Comparison of ENCODE assay signal across 27 cellular contexts in the genomic region with DNA sequence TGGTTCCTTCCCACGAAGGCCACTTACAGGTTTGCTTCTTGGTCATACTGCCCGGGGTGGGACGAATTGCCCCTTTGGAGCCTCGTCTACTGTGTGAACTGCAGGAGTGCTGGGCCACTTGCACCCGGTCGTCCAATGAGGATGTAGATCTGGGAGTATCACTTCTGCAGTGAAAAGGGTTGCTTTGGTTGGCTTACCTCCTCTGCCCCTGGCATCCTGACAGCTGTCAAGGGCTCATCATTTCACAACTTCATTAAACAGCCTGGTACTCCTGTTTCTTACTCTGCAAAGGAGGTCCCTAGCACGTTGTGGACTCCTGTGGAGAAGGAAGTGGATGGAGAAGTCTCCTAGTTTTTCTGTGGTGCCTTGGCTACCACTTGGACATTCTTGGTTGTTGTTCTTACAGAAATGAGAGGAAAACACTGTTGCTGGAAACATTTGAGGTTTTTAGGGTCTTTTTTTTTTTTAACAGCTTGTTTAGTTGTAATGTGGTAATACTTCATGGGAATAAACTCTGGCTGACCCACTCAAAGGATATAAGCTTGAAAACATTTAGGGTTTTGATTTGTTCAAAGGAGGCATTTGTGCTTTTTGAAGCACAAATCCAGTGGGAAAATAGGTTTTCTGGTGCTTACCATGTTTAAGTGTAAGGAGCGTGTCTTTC.
DNase-seq lines count a peak whose midpoint lies in the region; ATAC-seq and TF ChIP-seq lines count a peak whose summit lies in the region.
"Had no signal": no experiment of that assay in that cellular context is flagged by ENCODE, and none has a peak within 500 bp of the region (broad histone marks: within the 10 kb centered on the region; RNA-seq: fewer than 3 reads in every experiment).

No MANE protein-coding gene starts in this region.

- no peaks in the 10 kb centered on the region for H3K9me3 Mint-ChIP-seq in nephron
- H3K9me3 Mint-ChIP-seq: activated CD4-positive, alpha-beta memory T cell treated with anti-CD3 and anti-CD28 coated beads, Interleukin-2, amount 10 ng/mL, durations not matched to agents 7 days and 5 days; activated naive CD8-positive, alpha-beta T cell treated with anti-CD3 and anti-CD28 coated beads for 36 hours; activated T-helper 17 cell treated with anti-CD3 and anti-CD28 coated beads, Interleukin-2, amount 50 U/mL, for 72 hours; CD4-positive, alpha-beta memory T cell; GM23338; immature natural killer cell; naive B cell had no signal

- H3K4me1 ChIP-seq in transverse colon, result peaks cover 0 to 35% (median 4%) of the 10 kb centered on the region in 4 donors
- no peaks in the 10 kb centered on the region for H3K4me1 ChIP-seq in body of pancreas

- in situ Hi-C loops in brain microvascular endothelial cell (cut with HindIII; ENCODE audit: low pct_ligation_motif_present, low sequenced_read_pairs) (no loop called here), transverse colon (cut with MboI; ENCODE audit: low pct_ligation_motif_present in 1 of 4, low pct_unique_long_range_greater_than_20kb in 1 of 4, low sequenced_read_pairs in 3 of 4) (no loop called here)

- ATAC-seq in body of pancreas, result no peak
- ATAC-seq in HG03039 (IDR thresholded peaks at IDR 0.05; ENCODE audit: unreplicated experiment), result no peak
- ATAC-seq: activated CD4-positive, CD25-positive, alpha-beta regulatory T cell treated with anti-CD3 and anti-CD28 coated beads, Interleukin-2, amount 50 U/mL, for 24 hours; activated T-helper 17 cell treated with anti-CD3 and anti-CD28 coated beads, Interleukin-2, amount 50 U/mL, for 72 hours; gastroesophageal sphincter; GM23338 had no signal

- H3K36me3 ChIP-seq in brain microvascular endothelial cell (replicated peaks), result peaks cover 16% of the 10 kb centered on the region
- H3K36me3 ChIP-seq in transverse colon, result no peaks in the 10 kb centered on the region
- no peaks in the 10 kb centered on the region for H3K36me3 ChIP-seq in body of pancreas (replicated peaks in 1 of 2; ENCODE audit: insufficient read depth in 1 of 2, low read depth in 2 of 2)
- H3K36me3 ChIP-seq: right atrium auricular region had no signal

- DNase-seq in MV-4-11 (lab: John Stamatoyannopoulos, UW), result peak; percentile 12
- DNase-seq in brain microvascular endothelial cell, result no peak
- no peak for DNase-seq in transverse colon
- no peak for DNase-seq in body of pancreas
- no peak for DNase-seq in activated CD4-positive, alpha-beta T cell treated with anti-CD3 and anti-CD28 coated beads, Interleukin-2, amount 50 U/mL, for 4 hours
- DNase-seq: activated CD4-positive, alpha-beta memory T cell treated with anti-CD3 and anti-CD28 coated beads, Interleukin-2, amount 10 ng/mL, durations not matched to agents 7 days and 5 days; activated naive CD8-positive, alpha-beta T cell treated with anti-CD3 and anti-CD28 coated beads for 36 hours; aorta; CD4-positive, alpha-beta memory T cell; central memory CD4-positive, alpha-beta T cell; hypothalamus; immature natural killer cell; naive B cell; NCI-H1048; NCI-H1694 treated with DMSO at 0.1 percent for 48 hours; NCI-H226; stimulated activated CD4-positive, alpha-beta T cell treated with anti-CD3 and anti-CD28 coated beads, Interleukin-12 subunit alpha, Interleukin-12 subunit beta, amount 100 ng/mL, for 4 hours; stimulated activated naive CD4-positive, alpha-beta T cell treated with Interleukin-2 at 50 U/mL for 16 hours; testis had no signal

- peak overlapping the region; percentile 77 to 89 (median 87) for H3K27ac Mint-ChIP-seq in nephron
- H3K27ac Mint-ChIP-seq: activated CD4-positive, alpha-beta memory T cell treated with anti-CD3 and anti-CD28 coated beads, Interleukin-2, amount 10 ng/mL, durations not matched to agents 7 days and 5 days; activated naive CD8-positive, alpha-beta T cell treated with anti-CD3 and anti-CD28 coated beads for 36 hours; activated T-helper 17 cell treated with anti-CD3 and anti-CD28 coated beads, Interleukin-2, amount 50 U/mL, for 72 hours; CD4-positive, alpha-beta memory T cell; GM23338; immature natural killer cell had no signal

- TF ChIP-seq POLR2A in transverse colon (IDR thresholded peaks at IDR 0.05) (no peak), body of pancreas (IDR thresholded peaks at IDR 0.05) (no peak)

- no peak for TF ChIP-seq CTCF in brain microvascular endothelial cell (IDR thresholded peaks at IDR 0.05; ENCODE audit: low read depth, low read length, missing control alignments)
- no peak for TF ChIP-seq CTCF in nephron (IDR thresholded peaks at IDR 0.05; ENCODE audit: unreplicated experiment in 3 of 3)
- no peak for TF ChIP-seq CTCF in transverse colon (IDR thresholded peaks at IDR 0.05)
- no peak for TF ChIP-seq CTCF in body of pancreas (IDR thresholded peaks at IDR 0.05)

- H3K27ac ChIP-seq in brain microvascular endothelial cell (peak overlapping the region; percentile 51), transverse colon (peak overlapping the region; percentile 51 to 89 (median 76)), body of pancreas (no peak overlapping the region)
- H3K27ac ChIP-seq: right atrium auricular region, SK-N-MC had no signal

- no peak for TF ChIP-seq EP300 in transverse colon (IDR thresholded peaks at IDR 0.05; ENCODE audit: low read depth)

- H3K36me3 Mint-ChIP-seq in nephron (ENCODE audit: low read depth), result peaks cover 24% of the 10 kb centered on the region
- H3K36me3 Mint-ChIP-seq: activated naive CD8-positive, alpha-beta T cell treated with anti-CD3 and anti-CD28 coated beads for 36 hours; CD4-positive, alpha-beta memory T cell; immature natural killer cell; naive B cell had no signal

- H3K4me3 Mint-ChIP-seq in nephron, result peak overlapping the region in 2 of 3 experiments; percentile 6 to 37
- H3K4me3 Mint-ChIP-seq: activated CD4-positive, alpha-beta memory T cell treated with anti-CD3 and anti-CD28 coated beads, Interleukin-2, amount 10 ng/mL, durations not matched to agents 7 days and 5 days; activated naive CD8-positive, alpha-beta T cell treated with anti-CD3 and anti-CD28 coated beads for 36 hours; activated T-helper 17 cell treated with anti-CD3 and anti-CD28 coated beads, Interleukin-2, amount 50 U/mL, for 72 hours; CD4-positive, alpha-beta memory T cell; GM23338; immature natural killer cell; naive B cell had no signal

- H3K9me3 ChIP-seq in transverse colon (no peaks in the 10 kb centered on the region), body of pancreas (no peaks in the 10 kb centered on the region)
- H3K9me3 ChIP-seq: gastroesophageal sphincter, right atrium auricular region, testis had no signal

- H3K27me3 Mint-ChIP-seq in nephron (ENCODE audit: low read depth), result no peaks in the 10 kb centered on the region

- H3K27me3 ChIP-seq in brain microvascular endothelial cell (replicated peaks) (no peaks in the 10 kb centered on the region), transverse colon (no peaks in the 10 kb centered on the region), body of pancreas (no peaks in the 10 kb centered on the region)
- H3K27me3 ChIP-seq: gastroesophageal sphincter, right atrium auricular region, testis had no signal

- H3K4me1 Mint-ChIP-seq in nephron, result peaks cover 71% of the 10 kb centered on the region
- H3K4me1 Mint-ChIP-seq: activated CD4-positive, alpha-beta memory T cell treated with anti-CD3 and anti-CD28 coated beads, Interleukin-2, amount 10 ng/mL, durations not matched to agents 7 days and 5 days; activated naive CD8-positive, alpha-beta T cell treated with anti-CD3 and anti-CD28 coated beads for 36 hours; activated T-helper 17 cell treated with anti-CD3 and anti-CD28 coated beads, Interleukin-2, amount 50 U/mL, for 72 hours; CD4-positive, alpha-beta memory T cell; immature natural killer cell; naive B cell had no signal

- H3K4me3 ChIP-seq in brain microvascular endothelial cell (ENCODE audit: low read depth, low read length) (no peak overlapping the region), transverse colon (no peak overlapping the region), body of pancreas (no peak overlapping the region)
- H3K4me3 ChIP-seq: gastroesophageal sphincter, GM23338, right atrium auricular region, SK-N-MC, testis had no signal

- intact Hi-C loops in transverse colon (cut with DNase I; ENCODE audit: low total_unique reads), result no loop called here
- intact Hi-C loops in body of pancreas (cut with DNase I), result no loop called here

- WGBS in transverse colon (ENCODE audit: low coverage in 1 of 2), 2 donors, result 57 to 60% methylated on average over 3 to 8 of the region's 8 CpGs
- whole genome bisulfite sequencing in body of pancreas, 2 donors, result 74 to 79% methylated on average over 8 of the region's 8 CpGs

Comparison
In these comparisons a context has a peak if more than half of its experiments do, and no peak if none do; other contexts are left out.
1. H3K27ac ChIP-seq: peak in brain microvascular endothelial cell (single experiment) and transverse colon (4 of 4); none in body of pancreas (0 of 4).